24 cellular contexts compared by ENCODE assay signal in the genomic region with DNA sequence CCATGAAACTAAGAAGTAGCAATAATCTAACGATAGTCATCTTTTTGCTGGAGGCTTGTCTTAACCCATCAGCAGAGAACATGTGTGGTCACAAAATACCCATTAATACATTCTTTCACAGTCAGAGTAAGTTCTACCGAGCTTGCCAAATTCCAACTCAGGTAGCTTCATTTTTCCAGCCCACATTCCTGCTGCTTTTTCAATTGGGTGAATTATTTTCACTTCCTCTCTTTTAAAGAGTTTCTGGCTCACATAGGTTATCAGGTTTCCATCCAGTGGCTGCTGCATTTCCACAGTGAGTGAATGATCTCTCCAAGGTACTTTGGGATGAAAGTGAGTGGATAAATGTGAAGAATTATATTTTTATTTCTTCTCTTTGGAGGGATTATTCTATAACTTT.
DNase-seq lines count a peak whose midpoint lies in the region; ATAC-seq and TF ChIP-seq lines count a peak whose summit lies in the region.
"Had no signal": no experiment of that assay in that cellular context is flagged by ENCODE, and none has a peak within 500 bp of the region (broad histone marks: within the 10 kb centered on the region; RNA-seq: fewer than 3 reads in every experiment).

No MANE protein-coding gene starts in this region.

- H3K79me2 ChIP-seq in SK-N-SH (ENCODE audit: insufficient read depth), result no peaks in the 10 kb centered on the region

- peak overlapping the region; percentile 1; the same call in 1 of the 2 replicates for H3K4me3 ChIP-seq in HUES6 (ENCODE audit: low read depth, low read length)
- no peak overlapping the region for H3K4me3 ChIP-seq in SK-N-SH (ENCODE audit: low read depth in 2 of 2, low read length in 1 of 2)
- H3K4me3 ChIP-seq in iPS-18a (ENCODE audit: low read length), result peak overlapping the region; percentile 23
- H3K4me3 ChIP-seq: BLaER1 treated with 17β-estradiol and CSF1 and Interleukin-3, amounts not matched to agents 10 nM and 100 nM; lung; vagina had no signal

- H3K9ac ChIP-seq in ES-I3 (ENCODE audit: low read depth, low read length) (peak overlapping the region; percentile 49), HUES6 (ENCODE audit: low read length) (no peak overlapping the region), SK-N-SH (no peak overlapping the region), iPS-18a (ENCODE audit: low read length) (no peak overlapping the region)
- H3K9ac ChIP-seq: BLaER1 treated with 17β-estradiol and CSF1 and Interleukin-3, amounts not matched to agents 10 nM and 100 nM had no signal

- no peaks in the 10 kb centered on the region for H3K36me3 ChIP-seq in ES-I3 (ENCODE audit: insufficient read depth, low read length)
- no peaks in the 10 kb centered on the region for H3K36me3 ChIP-seq in HUES6 (ENCODE audit: control insufficient read depth, insufficient read depth, low read length)
- H3K36me3 ChIP-seq in SK-N-SH (replicated peaks in 1 of 2; ENCODE audit: control insufficient read depth in 1 of 2, insufficient read depth in 2 of 2, low read length in 1 of 2), result no peaks in the 10 kb centered on the region
- no peaks in the 10 kb centered on the region for H3K36me3 ChIP-seq in iPS-18a (ENCODE audit: control insufficient read depth, low read depth, low read length)
- H3K36me3 ChIP-seq: BLaER1 treated with 17β-estradiol and CSF1 and Interleukin-3, amounts not matched to agents 10 nM and 100 nM; neutrophil; vagina had no signal

- TF ChIP-seq RAD21 in SK-N-SH (IDR thresholded peaks at IDR 0.05; ENCODE audit: low read length), result no peak

- H3K9me3 ChIP-seq in ES-I3 (ENCODE audit: control insufficient read depth, insufficient read depth, low read length) (no peaks in the 10 kb centered on the region), HUES6 (ENCODE audit: control insufficient read depth, insufficient read depth, low read depth, low read length) (no peaks in the 10 kb centered on the region), SK-N-SH (no peaks in the 10 kb centered on the region), iPS-18a (ENCODE audit: control insufficient read depth, low read depth, low read length) (no peaks in the 10 kb centered on the region)
- H3K9me3 ChIP-seq: BLaER1 treated with 17β-estradiol and CSF1 and Interleukin-3, amounts not matched to agents 10 nM and 100 nM; neutrophil; vagina had no signal

- no peaks in the 10 kb centered on the region for H3F3A ChIP-seq in SK-N-SH (replicated peaks; ENCODE audit: insufficient read depth)

- H3K9me2 ChIP-seq in SK-N-SH, result no peaks in the 10 kb centered on the region

- DNase-seq in SK-N-SH (no peak), NK-92 (lab: John Stamatoyannopoulos, UW; ENCODE audit: unreplicated experiment) (no peak), cerebellum (ENCODE audit: low spot score) (no peak), RKO (ENCODE audit: low spot score) (no peak)
- DNase-seq: activated CD8-positive, alpha-beta memory T cell treated with anti-CD3 and anti-CD28 coated beads for 24 hours; activated naive CD4-positive, alpha-beta T cell treated with Interleukin-2 at 50 U/mL for 16 hours; activated T-cell treated with anti-CD3 and anti-CD28 coated beads, Interleukin-2, amount 50 U/mL, for 48 hours; Calu3; HFFc6; NCI-H1048; NCI-H2029 treated with DMSO at 0.1 percent for 48 hours; NCI-H524 treated with DMSO at 0.1 percent for 48 hours; SHP77; small intestine; stimulated activated naive B cell treated with anti-CD40 and anti-IgM and Interleukin-4, amounts not matched to agents 10 μg/mL and 1 μg/mL and 100 μg/mL, for 72 hours; T-helper 1 cell had no signal

- H3K4me1 ChIP-seq in ES-I3 (ENCODE audit: insufficient read depth, low read length), result peaks cover 19% of the 10 kb centered on the region
- peaks cover 46% of the 10 kb centered on the region for H3K4me1 ChIP-seq in HUES6 (ENCODE audit: control insufficient read depth, insufficient read depth, low read length)
- H3K4me1 ChIP-seq in SK-N-SH (ENCODE audit: control insufficient read depth in 1 of 2, insufficient read depth in 2 of 2, low read depth in 1 of 2, low read length in 1 of 2), result peaks cover 0 to 4% of the 10 kb centered on the region in 2 experiments; a peak in 1 of 4 replicates
- H3K4me1 ChIP-seq in iPS-18a (ENCODE audit: control insufficient read depth, low read depth, low read length), result peaks cover 33% of the 10 kb centered on the region
- H3K4me1 ChIP-seq: BLaER1 treated with 17β-estradiol and CSF1 and Interleukin-3, amounts not matched to agents 10 nM and 100 nM; vagina had no signal

- POLR2A ChIA-PET in SK-N-SH (lab: Yijun Ruan, JAX), result no interaction called here

- no peak for TF ChIP-seq EP300 in SK-N-SH (IDR thresholded peaks at IDR 0.05; ENCODE audit: borderline replicate concordance in 1 of 2, low read depth in 1 of 2, low read length in 1 of 2)

- H4K20me1 ChIP-seq in SK-N-SH (ENCODE audit: insufficient read depth), result no peaks in the 10 kb centered on the region
- H4K20me1 ChIP-seq: BLaER1 treated with 17β-estradiol and CSF1 and Interleukin-3, amounts not matched to agents 10 nM and 100 nM had no signal

- no peak overlapping the region for H2AFZ ChIP-seq in SK-N-SH (ENCODE audit: low read depth)

- H3K4me2 ChIP-seq in SK-N-SH, result no peak overlapping the region
- H3K4me2 ChIP-seq: BLaER1 treated with 17β-estradiol and CSF1 and Interleukin-3, amounts not matched to agents 10 nM and 100 nM had no signal

- CTCF ChIA-PET in SK-N-SH (lab: Yijun Ruan, JAX), result interaction anchor here (1.0 to 1.9 kb wide), 8 partner anchors 8 to 520 kb away, joined by 3 to 18 read pairs (median 4); no protein-coding TSS in a partner anchor

- H3K27ac ChIP-seq in HUES6 (ENCODE audit: low read depth, low read length), result peak overlapping the region; percentile 69; the same call in 1 of the 2 replicates
- no peak overlapping the region for H3K27ac ChIP-seq in SK-N-SH (ENCODE audit: low read depth in 2 of 2, low read length in 1 of 2)
- peak overlapping the region; percentile 48 for H3K27ac ChIP-seq in iPS-18a (ENCODE audit: low read length)
- H3K27ac ChIP-seq: BLaER1 treated with 17β-estradiol and CSF1 and Interleukin-3, amounts not matched to agents 10 nM and 100 nM; neutrophil; vagina had no signal

- no peak for TF ChIP-seq CTCF in SK-N-SH (IDR thresholded peaks at IDR 0.05)

- H3K27me3 ChIP-seq in HUES6 (ENCODE audit: control insufficient read depth, insufficient read depth, low read length) (no peaks in the 10 kb centered on the region), SK-N-SH (ENCODE audit: insufficient read depth) (no peaks in the 10 kb centered on the region), iPS-18a (ENCODE audit: control insufficient read depth, insufficient read depth, low read length) (no peaks in the 10 kb centered on the region)
- H3K27me3 ChIP-seq: BLaER1 treated with 17β-estradiol and CSF1 and Interleukin-3, amounts not matched to agents 10 nM and 100 nM; neutrophil; vagina had no signal

- no peak for ATAC-seq in HG03196 (IDR thresholded peaks at IDR 0.05; ENCODE audit: unreplicated experiment)
- ATAC-seq: stimulated activated naive B cell treated with anti-CD40 and anti-IgM and Interleukin-4, amounts not matched to agents 10 μg/mL and 1 μg/mL and 100 μg/mL, for 72 hours had no signal

- WGBS in SK-N-SH (ENCODE audit: low lambda C conversion rate), result 33% methylated on average over 2 of the region's 2 CpGs

TF ChIP-seq in SK-N-SH, 30 proteins besides CTCF, POLR2A, EP300 and RAD21:
- TF ChIP-seq ELF1 (IDR thresholded peaks at IDR 0.05) (no peak), RCOR1 (IDR thresholded peaks at IDR 0.05; ENCODE audit: low read length) (peak; percentile 56; the same call in 1 of the 2 replicates), GATA2 (CRISPR knock-in tag; IDR thresholded peaks at IDR 0.05) (peak; percentile 14; the same call in 1 of the 2 replicates)
- TF ChIP-seq, protein P1, sequence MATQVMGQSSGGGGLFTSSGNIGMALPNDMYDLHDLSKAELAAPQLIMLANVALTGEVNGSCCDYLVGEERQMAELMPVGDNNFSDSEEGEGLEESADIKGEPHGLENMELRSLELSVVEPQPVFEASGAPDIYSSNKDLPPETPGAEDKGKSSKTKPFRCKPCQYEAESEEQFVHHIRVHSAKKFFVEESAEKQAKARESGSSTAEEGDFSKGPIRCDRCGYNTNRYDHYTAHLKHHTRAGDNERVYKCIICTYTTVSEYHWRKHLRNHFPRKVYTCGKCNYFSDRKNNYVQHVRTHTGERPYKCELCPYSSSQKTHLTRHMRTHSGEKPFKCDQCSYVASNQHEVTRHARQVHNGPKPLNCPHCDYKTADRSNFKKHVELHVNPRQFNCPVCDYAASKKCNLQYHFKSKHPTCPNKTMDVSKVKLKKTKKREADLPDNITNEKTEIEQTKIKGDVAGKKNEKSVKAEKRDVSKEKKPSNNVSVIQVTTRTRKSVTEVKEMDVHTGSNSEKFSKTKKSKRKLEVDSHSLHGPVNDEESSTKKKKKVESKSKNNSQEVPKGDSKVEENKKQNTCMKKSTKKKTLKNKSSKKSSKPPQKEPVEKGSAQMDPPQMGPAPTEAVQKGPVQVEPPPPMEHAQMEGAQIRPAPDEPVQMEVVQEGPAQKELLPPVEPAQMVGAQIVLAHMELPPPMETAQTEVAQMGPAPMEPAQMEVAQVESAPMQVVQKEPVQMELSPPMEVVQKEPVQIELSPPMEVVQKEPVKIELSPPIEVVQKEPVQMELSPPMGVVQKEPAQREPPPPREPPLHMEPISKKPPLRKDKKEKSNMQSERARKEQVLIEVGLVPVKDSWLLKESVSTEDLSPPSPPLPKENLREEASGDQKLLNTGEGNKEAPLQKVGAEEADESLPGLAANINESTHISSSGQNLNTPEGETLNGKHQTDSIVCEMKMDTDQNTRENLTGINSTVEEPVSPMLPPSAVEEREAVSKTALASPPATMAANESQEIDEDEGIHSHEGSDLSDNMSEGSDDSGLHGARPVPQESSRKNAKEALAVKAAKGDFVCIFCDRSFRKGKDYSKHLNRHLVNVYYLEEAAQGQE (IDR thresholded peaks at IDR 0.05; ENCODE audit: low read depth, low read length), result peak; percentile 86

Comparison
In these comparisons a context has a peak if more than half of its experiments do, and no peak if none do; other contexts are left out.
1. H3K27ac ChIP-seq: peak in HUES6 (single experiment) and iPS-18a (single experiment); none in SK-N-SH (0 of 2).
2. H3K4me3 ChIP-seq: peak in HUES6 (single experiment) and iPS-18a (single experiment); none in SK-N-SH (0 of 2).